In genomic region chr1:29920316-29920715, GRCh38 we compare ENCODE assay signal across 9 cellular contexts.
"Had no signal": no experiment of that assay in that cellular context is flagged by ENCODE, and none has a peak within 500 bp of the region (broad histone marks: within the 10 kb centered on the region; RNA-seq: fewer than 3 reads in every experiment).

No MANE protein-coding gene starts in this region.

- H3K4me3 ChIP-seq: GM23248, K562 had no signal

- H3K27ac ChIP-seq: GM23248 had no signal

- DNase-seq: GM23248, GOT3, H9, HCEC 1CT, IMR-90, KG1 had no signal

- H3K9me3 Mint-ChIP-seq: H9 had no signal

- H2AFZ ChIP-seq: GM23248 had no signal

- ATAC-seq: K562 had no signal

- FAIRE-seq: H54, HTR-8/SVneo, K562 had no signal

- H3K4me3 Mint-ChIP-seq: H9 had no signal

- H3K9ac ChIP-seq: GM23248 had no signal
